8 cellular contexts compared by ENCODE assay signal in genomic region chr1:43974443-43975248, GRCh38. TPM values are rescaled to one million over a fixed set of nuclear protein-coding genes. Genes with fewer than 3 reads are reported as not detected.
DNase-seq lines count a peak whose midpoint lies in the region; ATAC-seq, FAIRE-seq and TF ChIP-seq lines count a peak whose summit lies in the region.

Gene ATP6V0B (plus strand): TSS chr1:43974960. CDS start chr1:43975041, 81 bp downstream.

- peaks cover 36% of the 10 kb centered on the region for H3K79me2 ChIP-seq in HepG2 (ENCODE audit: insufficient read depth, low read length)

- TF ChIP-seq POLR2A in HepG2 (IDR thresholded peaks at IDR 0.05; ENCODE audit: insufficient read depth in 1 of 2, low read depth in 2 of 2, low read length in 2 of 2): peak in 1 of 2 experiments; percentile 71; a peak in 2 of 4 replicates

- BruUV-seq in HepG2 (replicated peaks; lab: Mats Ljungman, UMichigan): no TSS peak

- H3K4me1 Mint-ChIP-seq in dendritic cell treated with granulocyte-macrophage colony-stimulating factor and Interleukin-4, amounts not matched to agents 40 ng/mL and 50 ng/mL, for 4 days (ENCODE audit: low read depth): peaks cover 65% of the 10 kb centered on the region

- WGBS in HepG2 (ENCODE audit: low lambda C conversion rate): under 1% methylated on average over 25 of the region's 93 CpGs

- H3K27me3 ChIP-seq in HepG2 (ENCODE audit: control insufficient read depth in 1 of 2, insufficient read depth in 2 of 2, low read length in 2 of 2): no peaks in the 10 kb centered on the region

- intact Hi-C loops in dendritic cell treated with granulocyte-macrophage colony-stimulating factor and Interleukin-4, amounts not matched to agents 40 ng/mL and 50 ng/mL, for 4 days (cut with micrococcal nuclease): loop anchor here (1.0 to 2.0 kb wide), 2 partner anchors 16 to 28 kb away; partner anchors contain the start of genes CCDC24 and IPO13
- intact Hi-C loops in HepG2 (cut with micrococcal nuclease; ENCODE audit: unreplicated experiment): no loop called here

- peaks cover 50% of the 10 kb centered on the region for H3K4me1 ChIP-seq in HepG2 (ENCODE audit: insufficient read depth, low read length)

- H3K9ac ChIP-seq in HepG2 (ENCODE audit: insufficient read depth, low read depth, low read length): peak within 1 kb of the TSS; percentile 86

- H3K36me3 Mint-ChIP-seq in dendritic cell treated with granulocyte-macrophage colony-stimulating factor and Interleukin-4, amounts not matched to agents 40 ng/mL and 50 ng/mL, for 4 days (ENCODE audit: low read depth): peaks cover 67% of the 10 kb centered on the region

- H4K20me1 ChIP-seq in HepG2 (ENCODE audit: insufficient read depth, low read length): peaks cover 4% of the 10 kb centered on the region; the same call in 1 of the 2 replicates

- in situ Hi-C loops in HepG2 (cut with HindIII; ENCODE audit: extremely low pct_ligation_motif_present, low pct_unique_long_range_greater_than_20kb): no loop called here

- peaks cover 3 to 12% of the 10 kb centered on the region in 2 experiments; a peak in 4 of 5 replicates for H3K36me3 ChIP-seq in HepG2 (replicated peaks in 1 of 2; ENCODE audit: control insufficient read depth in 1 of 2, insufficient read depth in 2 of 2, low read length in 2 of 2)

- no peaks in the 10 kb centered on the region for H3K27me3 Mint-ChIP-seq in dendritic cell treated with granulocyte-macrophage colony-stimulating factor and Interleukin-4, amounts not matched to agents 40 ng/mL and 50 ng/mL, for 4 days

- POLR2A ChIA-PET in HepG2 (lab: Yijun Ruan, JAX): interaction anchor here (1.0 to 4.1 kb wide), 11 partner anchors 13 to 325 kb away, joined by 3 to 20 read pairs (median 5); partner anchors contain the start of genes IPO13, KDM4A and SLC6A9

- CTCF ChIA-PET in HepG2 (lab: Yijun Ruan, JAX; ENCODE audit: low intra/inter-chr PET ratio, low total read pairs): no interaction called here

- peak within 1 kb of the TSS; percentile 95 to 96 (median 95) for H3K4me3 ChIP-seq in HepG2 (replicated peaks in 1 of 3; ENCODE audit: insufficient read depth in 1 of 3, low read depth in 2 of 3, low read length in 3 of 3)

- TF ChIP-seq EP300 in HepG2 (IDR thresholded peaks at IDR 0.05; ENCODE audit: low read depth in 2 of 2, low read length in 2 of 2): 0 out of 4 replicates have a peak, but pooled peaks of 1 of the 2 experiments have one; percentile 7
- no peak for TF ChIP-seq EP300 in HepG2 (CRISPR knock-in tag; IDR thresholded peaks at IDR 0.05; ENCODE audit: borderline replicate concordance)

- H3K4me3 Mint-ChIP-seq in dendritic cell treated with granulocyte-macrophage colony-stimulating factor and Interleukin-4, amounts not matched to agents 40 ng/mL and 50 ng/mL, for 4 days: peak within 1 kb of the TSS; percentile 86

- H3K27ac ChIP-seq in HepG2 (ENCODE audit: extremely low read length, insufficient read depth, low read length): peak within 1 kb of the TSS; percentile 75

- DNase-seq in CD1c-positive myeloid dendritic cell (ENCODE audit: extremely low spot score) (peak; percentile 98), NCI-H774 (lab: John Stamatoyannopoulos, UW) (peak; percentile 98), HepG2 (ENCODE audit: low spot score) (peak; percentile 84)
- DNase-seq in activated CD4-positive, alpha-beta T cell treated with anti-CD3 and anti-CD28 coated beads, Interleukin-2, amount 50 U/mL, for 4 hours: peak; percentile 93 to 94
- DNase-seq in stimulated activated CD4-positive, alpha-beta T cell treated with anti-CD3 and anti-CD28 coated beads, Interleukin-2, amount 100 ng/mL, for 48 hours: peak; percentile 94 to 96

- peak; percentile 66 for TF ChIP-seq CTCF in HepG2 (CRISPR knock-in tag; IDR thresholded peaks at IDR 0.05)

- TF ChIP-seq RAD21 in HepG2 (CRISPR knock-in tag; IDR thresholded peaks at IDR 0.05): no peak; the same call in 1 of the 2 replicates

- H2AFZ ChIP-seq in HepG2 (ENCODE audit: low read length): peak within 1 kb of the TSS; percentile 31

- H3K9me3 Mint-ChIP-seq in dendritic cell treated with granulocyte-macrophage colony-stimulating factor and Interleukin-4, amounts not matched to agents 40 ng/mL and 50 ng/mL, for 4 days: no peaks in the 10 kb centered on the region

- H3K9me3 ChIP-seq in HepG2 (ENCODE audit: low read length): no peaks in the 10 kb centered on the region

- H3K27ac Mint-ChIP-seq in dendritic cell treated with granulocyte-macrophage colony-stimulating factor and Interleukin-4, amounts not matched to agents 40 ng/mL and 50 ng/mL, for 4 days: peak within 1 kb of the TSS; percentile 86

- H3K4me2 ChIP-seq in HepG2 (ENCODE audit: low read depth, low read length): peak within 1 kb of the TSS; percentile 99

- FAIRE-seq in HepG2 (lab: Jason Lieb, UNC): peak; percentile 40

- peak; percentile 66 for ATAC-seq in GM19397 (IDR thresholded peaks at IDR 0.05; ENCODE audit: unreplicated experiment)
- ATAC-seq in HG03571 (IDR thresholded peaks at IDR 0.05; ENCODE audit: unreplicated experiment): peak; percentile 61
- ATAC-seq in HepG2: peak; percentile 71

TF ChIP-seq in HepG2, 621 proteins besides CTCF, POLR2A, EP300 and RAD21 (continues in another document):
- 0 out of 2 replicates have a peak, but pooled peaks have one; percentile 11 for TF ChIP-seq ZZZ3 (CRISPR knock-in tag; IDR thresholded peaks at IDR 0.05; ENCODE audit: borderline replicate concordance)
- TF ChIP-seq E2F1 (CRISPR knock-in tag; IDR thresholded peaks at IDR 0.05): peak; percentile 83
- TF ChIP-seq ZFY (CRISPR knock-in tag; IDR thresholded peaks at IDR 0.05): peak; percentile 90
- TF ChIP-seq HNF1A (IDR thresholded peaks at IDR 0.05; ENCODE audit: low read depth): no peak
- peak; percentile 52 for TF ChIP-seq HNF1A (CRISPR knock-in tag; IDR thresholded peaks at IDR 0.05; ENCODE audit: borderline replicate concordance)
- TF ChIP-seq HOXA7 (CRISPR knock-in tag; IDR thresholded peaks at IDR 0.05): no peak; the same call in 1 of the 2 replicates
- peak; percentile 55; the same call in 1 of the 2 replicates for TF ChIP-seq FOXK1 (CRISPR knock-in tag; IDR thresholded peaks at IDR 0.05; ENCODE audit: borderline replicate concordance, low read depth)

RNA-seq across cellular contexts. Expression of gene ATP6V0B, which starts in this region (rescaled TPM):
- total RNA-seq in HepG2 (2016; rRNA removed; fragmentation: Illumina TruSeq; extraction: Trizol): 76.4 and 161 TPM in 2 replicates
- total RNA-seq in HepG2 (2016; cell fraction: cytosol; rRNA removed; fragmentation: Illumina TruSeq; extraction: Trizol; ENCODE audit: low read depth): 117 and 155 TPM in 2 replicates
- total RNA-seq in HepG2 (2016; cell fraction: insoluble cytoplasmic fraction; rRNA removed; fragmentation: Illumina TruSeq; extraction: Trizol): 83.5 and 169 TPM in 2 replicates
- total RNA-seq in HepG2 (2016; cell fraction: membrane; rRNA removed; fragmentation: Illumina TruSeq; extraction: Trizol): 125 and 145 TPM in 2 replicates
- total RNA-seq in HepG2 (2016; cell fraction: nucleus; rRNA removed; fragmentation: Illumina TruSeq; extraction: Trizol): 134 and 145 TPM in 2 replicates
- polyA plus RNA-seq in HepG2 (2011; rRNA removed): 157 and 169 TPM in 2 replicates
- polyA plus RNA-seq in HepG2 (2011; cell fraction: cytosol; rRNA removed): 171 and 212 TPM in 2 replicates
- polyA plus RNA-seq in HepG2 (2011; cell fraction: nucleus; rRNA removed): 191 and 208 TPM in 2 replicates
- polyA plus RNA-seq in HepG2 (2012): 45.1 and 96.9 TPM in 2 replicates
- 104 and 146 TPM in 2 replicates for polyA plus RNA-seq in HepG2 (2016; cell fraction: cytosol; fragmentation: Illumina TruSeq; extraction: Trizol; ENCODE audit: low read depth)
- polyA plus RNA-seq in HepG2 (2016; cell fraction: insoluble cytoplasmic fraction; fragmentation: Illumina TruSeq; extraction: Trizol; ENCODE audit: low read depth): 64.0 and 66.5 TPM in 2 replicates
- polyA plus RNA-seq in HepG2 (2016; cell fraction: membrane; fragmentation: Illumina TruSeq; extraction: Trizol; ENCODE audit: low read depth): 95.1 and 113 TPM in 2 replicates
- polyA plus RNA-seq in HepG2 (2016; cell fraction: nucleus; fragmentation: Illumina TruSeq; extraction: Trizol; ENCODE audit: insufficient read depth, low read depth): 218 and 233 TPM in 2 replicates
- 161 and 288 TPM in 2 replicates for polyA minus RNA-seq in HepG2 (2011; rRNA and poly(A)+ RNA removed; ENCODE audit: low replicate concordance)
- polyA minus RNA-seq in HepG2 (2011; cell fraction: cytosol; rRNA and poly(A)+ RNA removed): 33.1 and 37.3 TPM in 2 replicates
- polyA minus RNA-seq in HepG2 (2011; cell fraction: nucleus; rRNA and poly(A)+ RNA removed): 51.0 and 60.8 TPM in 2 replicates

Comparison
In these comparisons a context has a peak if more than half of its experiments do, and no peak if none do; other contexts are left out.
1. Peak in every context shown above with its lines: DNase-seq, ATAC-seq, H3K4me3 ChIP-seq and H3K27ac ChIP-seq.